Comparison of ENCODE assay signal across 11 cellular contexts in the genomic region with DNA sequence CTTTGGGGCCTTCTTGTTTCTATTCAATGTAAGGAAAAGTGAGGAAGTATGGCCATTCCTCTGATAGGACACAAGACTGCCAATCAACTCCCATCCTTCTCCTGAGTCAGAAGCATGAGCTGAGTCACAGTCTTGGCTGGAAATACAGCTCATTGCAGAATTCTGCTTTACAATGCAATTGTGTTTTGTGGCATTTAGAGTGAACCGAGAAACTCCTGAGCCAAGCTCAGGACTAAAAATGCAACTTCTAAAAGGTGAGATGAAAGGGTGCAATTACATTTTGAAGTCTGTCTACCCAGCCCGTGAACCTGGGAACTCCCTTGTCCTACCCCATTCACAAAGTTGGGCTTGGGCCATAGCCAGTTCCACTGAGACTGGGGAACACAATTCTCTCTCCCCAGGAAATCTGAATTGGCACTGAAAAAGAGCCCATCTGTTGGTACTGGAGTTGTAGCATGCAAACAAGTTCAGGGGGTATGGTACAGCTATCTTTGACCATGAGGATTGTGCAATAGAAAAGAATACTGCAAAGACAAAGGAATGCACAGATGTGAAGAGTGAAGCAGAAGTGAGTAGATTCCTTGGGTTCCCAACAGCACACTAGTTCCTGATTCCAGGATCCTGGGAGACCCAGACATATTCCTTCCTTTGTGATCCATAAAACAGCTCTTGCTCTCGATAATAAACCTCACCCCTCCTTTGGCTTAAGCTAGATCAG. TPM values are rescaled to one million over a fixed set of nuclear protein-coding genes. Genes with fewer than 3 reads are reported as not detected.
DNase-seq lines count a peak whose midpoint lies in the region; ATAC-seq, FAIRE-seq and TF ChIP-seq lines count a peak whose summit lies in the region.
"Had no signal": no experiment of that assay in that cellular context is flagged by ENCODE, and none has a peak within 500 bp of the region (broad histone marks: within the 10 kb centered on the region; RNA-seq: fewer than 3 reads in every experiment).

No MANE protein-coding gene starts in this region.

- no peak for DNase-seq in HepG2 (ENCODE audit: low spot score)
- no peak for DNase-seq in right lobe of liver
- peak; percentile 65 for DNase-seq in RPMI7951 (ENCODE audit: low read depth)
- peak; percentile 84 for DNase-seq in fibroblast of the aortic adventitia (ENCODE audit: low read depth)
- no peak for DNase-seq in posterior cingulate gyrus
- no peak for DNase-seq in GM19238 (ENCODE audit: insufficient read length, low spot score)
- no peak for DNase-seq in midbrain (lab: John Stamatoyannopoulos, UW)
- DNase-seq: NCI-H1930, SHP77 treated with DMSO at 0.1 percent for 48 hours had no signal

- H3K4me3 ChIP-seq in HepG2 (replicated peaks in 1 of 3; ENCODE audit: insufficient read depth in 1 of 3, low read depth in 2 of 3, low read length in 3 of 3) (no peak overlapping the region), right lobe of liver (no peak overlapping the region), fibroblast of the aortic adventitia (ENCODE audit: low read depth, low read length) (no peak overlapping the region)
- H3K4me3 ChIP-seq: HAP-1 had no signal

- H3K9ac ChIP-seq in HepG2 (ENCODE audit: insufficient read depth, low read depth, low read length) = no peak overlapping the region

- no peak for TF ChIP-seq CTCF in HepG2 (CRISPR knock-in tag; IDR thresholded peaks at IDR 0.05)
- no peak for TF ChIP-seq CTCF in right lobe of liver (IDR thresholded peaks at IDR 0.05)
- TF ChIP-seq CTCF in fibroblast of the aortic adventitia (IDR thresholded peaks at IDR 0.05; ENCODE audit: insufficient read depth, low read length) = no peak

- no peak for TF ChIP-seq RAD21 in HepG2 (CRISPR knock-in tag; IDR thresholded peaks at IDR 0.05)

- TF ChIP-seq EP300 in HepG2 (IDR thresholded peaks at IDR 0.05; ENCODE audit: low read depth in 2 of 2, low read length in 2 of 2) (no peak), HepG2 (CRISPR knock-in tag; IDR thresholded peaks at IDR 0.05; ENCODE audit: borderline replicate concordance) (no peak)

- ATAC-seq in HepG2 (no peak), right lobe of liver (no peak), GM21786 (IDR thresholded peaks at IDR 0.05; ENCODE audit: unreplicated experiment) (no peak)

- no peaks in the 10 kb centered on the region for H4K20me1 ChIP-seq in HepG2 (ENCODE audit: insufficient read depth, low read length)

- POLR2A ChIA-PET in HepG2 (lab: Yijun Ruan, JAX) = no interaction called here

- H3K9me3 ChIP-seq in HepG2 (ENCODE audit: low read length) (no peaks in the 10 kb centered on the region), right lobe of liver (no peaks in the 10 kb centered on the region)
- H3K9me3 ChIP-seq: HAP-1 had no signal

- H3K27me3 ChIP-seq in HepG2 (ENCODE audit: control insufficient read depth in 1 of 2, insufficient read depth in 2 of 2, low read length in 2 of 2) (no peaks in the 10 kb centered on the region), right lobe of liver (peaks cover 0 to 3% of the 10 kb centered on the region in 2 donors)

- CTCF ChIA-PET in HepG2 (lab: Yijun Ruan, JAX; ENCODE audit: low intra/inter-chr PET ratio, low total read pairs) = no interaction called here

- intact Hi-C loops in HepG2 (cut with micrococcal nuclease; ENCODE audit: unreplicated experiment) = no loop called here
- intact Hi-C loops in right lobe of liver (cut with DNase I) = no loop called here
- intact Hi-C loops in posterior cingulate gyrus (cut with DNase I) = no loop called here

- WGBS in HepG2 (ENCODE audit: low lambda C conversion rate) = 6% methylated on average over 3 of the region's 3 CpGs
- 83% methylated on average over 1 of the region's 3 CpGs for WGBS in right lobe of liver (ENCODE audit: insufficient coverage, low coverage, low lambda C conversion rate, missing lambda C conversion rate)

- H3K36me3 ChIP-seq in HepG2 (replicated peaks in 1 of 2; ENCODE audit: control insufficient read depth in 1 of 2, insufficient read depth in 2 of 2, low read length in 2 of 2) (no peaks in the 10 kb centered on the region), right lobe of liver (no peaks in the 10 kb centered on the region)
- H3K36me3 ChIP-seq: HAP-1 had no signal

- no peak overlapping the region for H3K27ac ChIP-seq in HepG2 (ENCODE audit: extremely low read length, insufficient read depth, low read length)
- H3K27ac ChIP-seq in right lobe of liver = no peak overlapping the region

- H3K4me2 ChIP-seq in HepG2 (ENCODE audit: low read depth, low read length) = no peak overlapping the region

- TF ChIP-seq POLR2A in HepG2 (IDR thresholded peaks at IDR 0.05; ENCODE audit: insufficient read depth in 1 of 2, low read depth in 2 of 2, low read length in 2 of 2) (no peak), right lobe of liver (IDR thresholded peaks at IDR 0.05) (no peak)

- no peak overlapping the region for H2AFZ ChIP-seq in HepG2 (ENCODE audit: low read length)

- in situ Hi-C loops in HepG2 (cut with HindIII; ENCODE audit: extremely low pct_ligation_motif_present, low pct_unique_long_range_greater_than_20kb) = no loop called here

- no peaks in the 10 kb centered on the region for H3K79me2 ChIP-seq in HepG2 (ENCODE audit: insufficient read depth, low read length)

- H3K4me1 ChIP-seq in HepG2 (ENCODE audit: insufficient read depth, low read length) = no peaks in the 10 kb centered on the region
- no peaks in the 10 kb centered on the region for H3K4me1 ChIP-seq in right lobe of liver
- H3K4me1 ChIP-seq: HAP-1 had no signal

- FAIRE-seq in HepG2 (lab: Jason Lieb, UNC) = no peak

- BruUV-seq in HepG2 (replicated peaks; lab: Mats Ljungman, UMichigan) = no TSS peak

TF ChIP-seq in HepG2, 621 proteins besides CTCF, POLR2A, EP300 and RAD21 (continues in another document):
- TF ChIP-seq POLR2G (IDR thresholded peaks at IDR 0.05; ENCODE audit: low read depth, low read length) (no peak), CEBPB (IDR thresholded peaks at IDR 0.05; ENCODE audit: borderline replicate concordance, low read depth, low read length) (peak; percentile 36; the same call in 1 of the 2 replicates), LCORL (IDR thresholded peaks at IDR 0.05) (no peak), LCORL (CRISPR knock-in tag; IDR thresholded peaks at IDR 0.05) (no peak), ZNF772 (CRISPR knock-in tag; IDR thresholded peaks at IDR 0.05) (no peak)

RNA-seq across cellular contexts. Expression of a gene that starts 43.1 kb away (rescaled TPM):
- not detected in 2 replicates for total RNA-seq in HepG2 (2016; rRNA removed; fragmentation: Illumina TruSeq; extraction: Trizol)
- not detected in 2 replicates for total RNA-seq in HepG2 (2016; cell fraction: cytosol; rRNA removed; fragmentation: Illumina TruSeq; extraction: Trizol; ENCODE audit: low read depth)
- not detected in 2 replicates for total RNA-seq in HepG2 (2016; cell fraction: insoluble cytoplasmic fraction; rRNA removed; fragmentation: Illumina TruSeq; extraction: Trizol)
- not detected in 2 replicates for total RNA-seq in HepG2 (2016; cell fraction: membrane; rRNA removed; fragmentation: Illumina TruSeq; extraction: Trizol)
- total RNA-seq in HepG2 (2016; cell fraction: nucleus; rRNA removed; fragmentation: Illumina TruSeq; extraction: Trizol) = not detected in 2 replicates
- not detected in 2 replicates for polyA plus RNA-seq in HepG2 (2011; rRNA removed)
- polyA plus RNA-seq in HepG2 (2011; cell fraction: cytosol; rRNA removed) = not detected in 2 replicates
- polyA plus RNA-seq in HepG2 (2011; cell fraction: nucleus; rRNA removed) = not detected in 2 replicates
- polyA plus RNA-seq in HepG2 (2012) = not detected in 2 replicates
- polyA plus RNA-seq in HepG2 (2016; cell fraction: cytosol; fragmentation: Illumina TruSeq; extraction: Trizol; ENCODE audit: low read depth) = not detected in 2 replicates
- polyA plus RNA-seq in HepG2 (2016; cell fraction: insoluble cytoplasmic fraction; fragmentation: Illumina TruSeq; extraction: Trizol; ENCODE audit: low read depth) = not detected in 2 replicates
- not detected in 2 replicates for polyA plus RNA-seq in HepG2 (2016; cell fraction: membrane; fragmentation: Illumina TruSeq; extraction: Trizol; ENCODE audit: low read depth)
- not detected in 2 replicates for polyA plus RNA-seq in HepG2 (2016; cell fraction: nucleus; fragmentation: Illumina TruSeq; extraction: Trizol; ENCODE audit: insufficient read depth, low read depth)
- 0.19 TPM in 1 of 2 replicates, not detected in the other for polyA minus RNA-seq in HepG2 (2011; rRNA and poly(A)+ RNA removed; ENCODE audit: low replicate concordance)
- polyA minus RNA-seq in HepG2 (2011; cell fraction: cytosol; rRNA and poly(A)+ RNA removed) = not detected in 2 replicates
- not detected in 2 replicates for polyA minus RNA-seq in HepG2 (2011; cell fraction: nucleus; rRNA and poly(A)+ RNA removed)
- not detected for total RNA-seq in right lobe of liver
- total RNA-seq in RPMI7951 (2014; rRNA removed; shearing (Covaris generic)) = 0.29 TPM in 1 of 2 replicates, not detected in the other
- not detected in 2 replicates for total RNA-seq in fibroblast of the aortic adventitia (ENCODE audit: low replicate concordance)

RNA-seq across cellular contexts. Expression of a gene that starts 54.4 kb away (rescaled TPM):
- total RNA-seq in HepG2 (2016; rRNA removed; fragmentation: Illumina TruSeq; extraction: Trizol) (not detected in 2 replicates), right lobe of liver (1 to 10 TPM in 3 of 6 experiments, under 1 TPM in 3; 0.64 to 1.7 (median 1.1) TPM), fibroblast of the aortic adventitia (ENCODE audit: low replicate concordance) (1.2 and 4.2 TPM in 2 replicates)
- total RNA-seq in HepG2 (2016; cell fraction: cytosol; rRNA removed; fragmentation: Illumina TruSeq; extraction: Trizol; ENCODE audit: low read depth) = not detected in 2 replicates
- not detected in 2 replicates for total RNA-seq in HepG2 (2016; cell fraction: insoluble cytoplasmic fraction; rRNA removed; fragmentation: Illumina TruSeq; extraction: Trizol)
- not detected in 2 replicates for total RNA-seq in HepG2 (2016; cell fraction: membrane; rRNA removed; fragmentation: Illumina TruSeq; extraction: Trizol)
- total RNA-seq in HepG2 (2016; cell fraction: nucleus; rRNA removed; fragmentation: Illumina TruSeq; extraction: Trizol) = not detected in 2 replicates
- polyA plus RNA-seq in HepG2 (2011; rRNA removed) = 0.01 TPM in 1 of 2 replicates, not detected in the other
- not detected in 2 replicates for polyA plus RNA-seq in HepG2 (2011; cell fraction: cytosol; rRNA removed)
- polyA plus RNA-seq in HepG2 (2011; cell fraction: nucleus; rRNA removed) = not detected in 2 replicates
- polyA plus RNA-seq in HepG2 (2012) = not detected in 2 replicates
- not detected in 2 replicates for polyA plus RNA-seq in HepG2 (2016; cell fraction: cytosol; fragmentation: Illumina TruSeq; extraction: Trizol; ENCODE audit: low read depth)
- polyA plus RNA-seq in HepG2 (2016; cell fraction: insoluble cytoplasmic fraction; fragmentation: Illumina TruSeq; extraction: Trizol; ENCODE audit: low read depth) = not detected in 2 replicates
- polyA plus RNA-seq in HepG2 (2016; cell fraction: membrane; fragmentation: Illumina TruSeq; extraction: Trizol; ENCODE audit: low read depth) = not detected in 2 replicates
- not detected in 2 replicates for polyA plus RNA-seq in HepG2 (2016; cell fraction: nucleus; fragmentation: Illumina TruSeq; extraction: Trizol; ENCODE audit: insufficient read depth, low read depth)
- polyA minus RNA-seq in HepG2 (2011; rRNA and poly(A)+ RNA removed; ENCODE audit: low replicate concordance) = 0.21 TPM in 1 of 2 replicates, not detected in the other
- not detected in 2 replicates for polyA minus RNA-seq in HepG2 (2011; cell fraction: cytosol; rRNA and poly(A)+ RNA removed)
- not detected in 2 replicates for polyA minus RNA-seq in HepG2 (2011; cell fraction: nucleus; rRNA and poly(A)+ RNA removed)
- under 0.01 and 0.24 TPM in 2 replicates for total RNA-seq in RPMI7951 (2014; rRNA removed; shearing (Covaris generic))

Comparison
In these comparisons a context has a peak if more than half of its experiments do, and no peak if none do; other contexts are left out.
1. DNase-seq: peak in RPMI7951 (single experiment) and fibroblast of the aortic adventitia (single experiment); none in HepG2 (single experiment), right lobe of liver (0 of 3), posterior cingulate gyrus (0 of 10), GM19238 (single experiment) and midbrain (single experiment).